8 cellular contexts compared by ENCODE assay signal in genomic region chr9:132768932-132769894, GRCh38.
DNase-seq lines count a peak whose midpoint lies in the region; ATAC-seq and TF ChIP-seq lines count a peak whose summit lies in the region.

No MANE protein-coding gene starts in this region.

- ATAC-seq in HG02798 (IDR thresholded peaks at IDR 0.05; ENCODE audit: poor library complexity, unreplicated experiment): peak; percentile 50

- H2AK5ac ChIP-seq in mesendoderm (ENCODE audit: low read length): no peak overlapping the region

- no peaks in the 10 kb centered on the region for H3K27me3 ChIP-seq in effector memory CD4-positive, alpha-beta T cell (replicated peaks; ENCODE audit: control insufficient read depth, insufficient read depth, low read length, poor library complexity, severe bottlenecking)
- H3K27me3 ChIP-seq in mesendoderm (ENCODE audit: insufficient read depth, low read length, poor library complexity): no peaks in the 10 kb centered on the region

- H3K79me1 ChIP-seq in mesendoderm (ENCODE audit: low read length): no peaks in the 10 kb centered on the region

- peak overlapping the region; percentile 77 for H3K27ac ChIP-seq in effector memory CD4-positive, alpha-beta T cell (ENCODE audit: insufficient read depth, low read length, poor library complexity, severe bottlenecking)
- no peak overlapping the region for H3K27ac ChIP-seq in mesendoderm (ENCODE audit: low read depth, low read length)

- H3K23ac ChIP-seq in mesendoderm (ENCODE audit: low read length): no peak overlapping the region

- no CpG with 5 or more reads among the region's 25 CpGs for WGBS in mesendoderm (ENCODE audit: extremely low coverage, insufficient coverage, low lambda C conversion rate)

- peaks cover 5% of the 10 kb centered on the region for H3K4me1 ChIP-seq in effector memory CD4-positive, alpha-beta T cell (ENCODE audit: control insufficient read depth, insufficient read depth, low read length, poor library complexity, severe bottlenecking)
- H3K4me1 ChIP-seq in mesendoderm (ENCODE audit: control insufficient read depth, low read depth, low read length): no peaks in the 10 kb centered on the region

- TF ChIP-seq CTCF in GM12864 (IDR thresholded peaks at IDR 0.05; ENCODE audit: low read depth, low read length, missing control alignments): peak; percentile 57

- no peak overlapping the region for H3K18ac ChIP-seq in mesendoderm (ENCODE audit: low read length)

- H3K36me3 ChIP-seq in effector memory CD4-positive, alpha-beta T cell (ENCODE audit: control insufficient read depth, insufficient read depth, low read length): no peaks in the 10 kb centered on the region
- no peaks in the 10 kb centered on the region for H3K36me3 ChIP-seq in mesendoderm (ENCODE audit: control insufficient read depth, insufficient read depth, low read length)

- no peak overlapping the region for H4K8ac ChIP-seq in mesendoderm (ENCODE audit: low read depth, low read length)

- peak overlapping the region; percentile 97 for H3K4me2 ChIP-seq in mesendoderm (ENCODE audit: low read length)

- H3K4me3 ChIP-seq in GM12864 (ENCODE audit: low read depth, low read length) (peak overlapping the region; percentile 83), mesendoderm (ENCODE audit: low read length) (peak overlapping the region; percentile 76)
- peak overlapping the region; percentile 99 for H3K4me3 ChIP-seq in effector memory CD4-positive, alpha-beta T cell (ENCODE audit: insufficient read depth, low read depth, low read length, poor library complexity, severe bottlenecking)

- no peak overlapping the region for H4K5ac ChIP-seq in mesendoderm (ENCODE audit: low read length)

- H2BK15ac ChIP-seq in mesendoderm (replicated peaks; ENCODE audit: low read depth): no peak overlapping the region

- no peak overlapping the region for H2BK120ac ChIP-seq in mesendoderm (ENCODE audit: low read depth, low read length)

- no peak overlapping the region for H3K56ac ChIP-seq in mesendoderm (ENCODE audit: low read length)

- no peak overlapping the region for H2BK5ac ChIP-seq in mesendoderm (ENCODE audit: low read length)

- H3K9ac ChIP-seq in mesendoderm (ENCODE audit: low read length): peak overlapping the region; percentile 77

- H3K79me2 ChIP-seq in mesendoderm (ENCODE audit: control insufficient read depth, insufficient read depth, low read length): no peaks in the 10 kb centered on the region

- no peaks in the 10 kb centered on the region for H3K9me3 ChIP-seq in effector memory CD4-positive, alpha-beta T cell (ENCODE audit: control insufficient read depth, low read length)

- H3K4ac ChIP-seq in mesendoderm (ENCODE audit: low read depth, low read length): no peak overlapping the region

- DNase-seq in GM12864 (ENCODE audit: low read depth): peak; percentile 42
- DNase-seq in NCI-H226: peak; percentile 15
- DNase-seq in activated CD4-positive, alpha-beta T cell treated with anti-CD3 and anti-CD28 coated beads, Interleukin-2, amount 50 U/mL, for 48 hours: peak; percentile 66 to 71
- DNase-seq in effector memory CD4-positive, alpha-beta T cell: peak; percentile 23 to 46 (median 35)
- DNase-seq in mesendoderm: peak; percentile 89
- DNase-seq in stimulated activated CD8-positive, alpha-beta memory T cell treated with anti-CD3 and anti-CD28 coated beads, Interleukin-2, amount 100 ng/mL, for 48 hours (ENCODE audit: low read depth in 2 of 2): peak; percentile 29 to 46
- no peak for DNase-seq in NCI-H187 treated with DMSO at 0.1 percent for 48 hours (lab: John Stamatoyannopoulos, UW)
